Comparison of ENCODE assay signal across 8 cellular contexts in genomic region chr1:54227091-54227602, GRCh38. TPM values are rescaled to one million over a fixed set of nuclear protein-coding genes. Genes with fewer than 3 reads are reported as not detected.
DNase-seq lines count a peak whose midpoint lies in the region; ATAC-seq and TF ChIP-seq lines count a peak whose summit lies in the region.

No MANE protein-coding gene starts in this region.

- H2BK5ac ChIP-seq in mesenchymal stem cell (ENCODE audit: low read depth, low read length, poor library complexity, severe bottlenecking): no peak overlapping the region

- no peak for ATAC-seq in HG03025 (IDR thresholded peaks at IDR 0.05; ENCODE audit: low FRiP score, unreplicated experiment)
- no peak for ATAC-seq in gastroesophageal sphincter

- H3K27me3 ChIP-seq in mesenchymal stem cell (ENCODE audit: control insufficient read depth in 1 of 2, insufficient read depth in 1 of 2, low read length in 2 of 2) (no peaks in the 10 kb centered on the region), gastroesophageal sphincter (no peaks in the 10 kb centered on the region)

- H4K8ac ChIP-seq in mesenchymal stem cell (ENCODE audit: low read length): no peak overlapping the region

- H3K9ac ChIP-seq in mesenchymal stem cell (ENCODE audit: low read length): no peak overlapping the region

- H2BK120ac ChIP-seq in mesenchymal stem cell (ENCODE audit: low read depth, low read length): no peak overlapping the region

- no peak overlapping the region for H3K23ac ChIP-seq in mesenchymal stem cell (ENCODE audit: low read length in 2 of 2)

- H3K27ac ChIP-seq in angular gyrus (ENCODE audit: low read depth, low read length) (peak overlapping the region; percentile 13), mesenchymal stem cell (ENCODE audit: low read length, poor library complexity, severe bottlenecking) (peak overlapping the region; percentile 61), gastroesophageal sphincter (peak overlapping the region in 2 of 4 donors; percentile 19)

- H3K4me3 ChIP-seq in mesenchymal stem cell (ENCODE audit: insufficient read depth in 1 of 2, low read depth in 1 of 2, low read length in 2 of 2) (no peak overlapping the region), gastroesophageal sphincter (no peak overlapping the region)

- peak; percentile 81 for DNase-seq in AG20443 (ENCODE audit: low spot score)
- DNase-seq in HPDE6-E6E7 (ENCODE audit: extremely low spot score): peak; percentile 43
- DNase-seq in mesenchymal stem cell: peak; percentile 73
- no peak for DNase-seq in NOMO-1 treated with dmso at 0.1 percent for 144 hours (lab: John Stamatoyannopoulos, UW; ENCODE audit: unreplicated experiment)
- no peak for DNase-seq in effector CD4-positive, alpha-beta T cell

- TF ChIP-seq CTCF in gastroesophageal sphincter (IDR thresholded peaks at IDR 0.05): no peak

- H3K36me3 ChIP-seq in mesenchymal stem cell (ENCODE audit: control insufficient read depth in 1 of 2, insufficient read depth in 2 of 2, low read depth in 1 of 2, low read length in 2 of 2) (peaks cover 15 to 34% of the 10 kb centered on the region in 2 experiments), gastroesophageal sphincter (peaks cover 0 to 41% of the 10 kb centered on the region in 2 donors)

- no peak overlapping the region for H2BK15ac ChIP-seq in mesenchymal stem cell (ENCODE audit: low read depth, poor library complexity, severe bottlenecking)

- 77% methylated on average over 8 of the region's 8 CpGs for WGBS in mesenchymal stem cell
- WGBS in gastroesophageal sphincter (ENCODE audit: low coverage in 1 of 2), 2 donors: 77 to 80% methylated on average over 1 to 3 of the region's 8 CpGs

- no peak overlapping the region for H2BK12ac ChIP-seq in mesenchymal stem cell (ENCODE audit: low read length in 2 of 2)

- H3K9me3 ChIP-seq in mesenchymal stem cell (ENCODE audit: control insufficient read depth, low read length) (no peaks in the 10 kb centered on the region), gastroesophageal sphincter (no peaks in the 10 kb centered on the region)

- H3K18ac ChIP-seq in mesenchymal stem cell (ENCODE audit: low read depth in 1 of 2, low read length in 2 of 2): peak overlapping the region in 1 of 2 experiments; percentile 79

- no peak for TF ChIP-seq POLR2A in gastroesophageal sphincter (IDR thresholded peaks at IDR 0.05)

- no peak overlapping the region for H4K91ac ChIP-seq in mesenchymal stem cell (ENCODE audit: low read length)

- peaks cover 3% of the 10 kb centered on the region for H3K79me1 ChIP-seq in mesenchymal stem cell (replicated peaks; ENCODE audit: low read length, poor library complexity, severe bottlenecking)

- H3K4me2 ChIP-seq in mesenchymal stem cell (ENCODE audit: low read length, poor library complexity, severe bottlenecking): peak overlapping the region; percentile 2

- H3K4ac ChIP-seq in mesenchymal stem cell (ENCODE audit: low read depth in 1 of 2, low read length in 2 of 2): no peak overlapping the region

- no peak for TF ChIP-seq EP300 in gastroesophageal sphincter (IDR thresholded peaks at IDR 0.05)

- no peak overlapping the region for H2AK5ac ChIP-seq in mesenchymal stem cell (ENCODE audit: low read length, severe bottlenecking)

- H2AFZ ChIP-seq in mesenchymal stem cell (ENCODE audit: low read depth, low read length): no peak overlapping the region

- H3K4me1 ChIP-seq in mesenchymal stem cell (ENCODE audit: control insufficient read depth, insufficient read depth, low read depth, low read length): peaks cover 40% of the 10 kb centered on the region
- peaks cover 0 to 35% (median 5%) of the 10 kb centered on the region in 3 donors for H3K4me1 ChIP-seq in gastroesophageal sphincter

- H3K14ac ChIP-seq in mesenchymal stem cell (ENCODE audit: low read length in 2 of 2): no peak overlapping the region

RNA-seq across cellular contexts. Expression of gene MRPL37, which starts 27.2 kb away (rescaled TPM):
- polyA plus RNA-seq in mesenchymal stem cell (2013, experiment 1 of 2): 83.1 TPM
- polyA plus RNA-seq in mesenchymal stem cell (2013, experiment 2 of 2): 84.0 TPM
- total RNA-seq in gastroesophageal sphincter: 10 to 100 TPM; 37.3 to 64.5 (median 52.0) TPM

RNA-seq across cellular contexts. Expression of gene CYB5RL, which starts 27.3 kb away (rescaled TPM):
- polyA plus RNA-seq in mesenchymal stem cell (2013, experiment 1 of 2): 4.3 TPM
- polyA plus RNA-seq in mesenchymal stem cell (2013, experiment 2 of 2): 3.4 TPM
- 1 to 10 TPM; 2.2 to 4.1 (median 3.0) TPM for total RNA-seq in gastroesophageal sphincter

Comparison
In these comparisons a context has a peak if more than half of its experiments do, and no peak if none do; other contexts are left out.
1. DNase-seq: peak in AG20443 (single experiment), HPDE6-E6E7 (single experiment) and mesenchymal stem cell (single experiment); none in NOMO-1 treated with dmso at 0.1 percent for 144 hours (single experiment) and effector CD4-positive, alpha-beta T cell (single experiment).